23 cellular contexts compared by ENCODE assay signal in the genomic region with DNA sequence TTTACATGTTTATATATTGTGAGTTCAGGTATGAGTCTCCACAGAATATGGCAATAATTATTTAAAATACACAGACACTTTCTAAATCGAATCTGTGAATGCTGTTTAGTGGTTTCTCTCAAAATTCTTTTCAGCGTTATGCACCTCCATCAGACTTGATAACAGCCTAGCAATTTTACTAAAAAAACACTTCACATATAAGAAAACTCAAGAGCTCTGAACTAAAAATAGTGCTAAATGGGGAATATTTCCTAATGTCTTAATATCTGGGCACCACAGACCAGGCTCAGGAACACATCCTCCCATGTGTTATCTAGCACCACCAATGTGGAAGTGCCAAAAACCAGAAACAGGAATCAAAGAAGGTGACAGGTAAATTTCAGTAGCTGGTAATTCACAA. TPM values are rescaled to one million over a fixed set of nuclear protein-coding genes. Genes with fewer than 3 reads are reported as not detected.
DNase-seq lines count a peak whose midpoint lies in the region; ATAC-seq and TF ChIP-seq lines count a peak whose summit lies in the region.
"Had no signal": no experiment of that assay in that cellular context is flagged by ENCODE, and none has a peak within 500 bp of the region (broad histone marks: within the 10 kb centered on the region; RNA-seq: fewer than 3 reads in every experiment).

No MANE protein-coding gene starts in this region.

- in situ Hi-C loops in mammary epithelial cell (cut with MboI; ENCODE audit: low sequenced_read_pairs in 2 of 2), result no loop called here

- peak overlapping the region; percentile 98 for H3K27ac ChIP-seq in mammary epithelial cell (ENCODE audit: insufficient read depth, low read depth, low read length)
- no peak overlapping the region for H3K27ac ChIP-seq in tibial artery
- H3K27ac ChIP-seq: cardiac muscle cell had no signal

- dilution Hi-C loops in mammary epithelial cell (cut with HindIII; ENCODE audit: low sequenced_read_pairs), result no loop called here

- peaks cover 49% of the 10 kb centered on the region for H3K79me2 ChIP-seq in mammary epithelial cell (ENCODE audit: insufficient read depth, low read length)

- no TSS peak for BruUV-seq in mammary epithelial cell (replicated peaks; lab: Mats Ljungman, UMichigan)

- H3K4me3 ChIP-seq in mammary epithelial cell (replicated peaks in 1 of 3; ENCODE audit: insufficient read depth in 1 of 3, low read depth in 2 of 3, low read length in 3 of 3) (peak overlapping the region in 1 of 3 experiments; percentile 27), tibial artery (no peak overlapping the region)
- H3K4me3 ChIP-seq: cardiac muscle cell, gastroesophageal sphincter, sigmoid colon had no signal

- no peaks in the 10 kb centered on the region for H3K27me3 ChIP-seq in mammary epithelial cell (ENCODE audit: insufficient read depth, low read length)
- H3K27me3 ChIP-seq in tibial artery, result no peaks in the 10 kb centered on the region
- H3K27me3 ChIP-seq: cardiac muscle cell, gastroesophageal sphincter, sigmoid colon had no signal

- H3K9me3 ChIP-seq in mammary epithelial cell (replicated peaks; ENCODE audit: insufficient read depth, low read length) (no peaks in the 10 kb centered on the region), tibial artery (peaks cover 0 to 3% (median 0%) of the 10 kb centered on the region in 3 donors)
- H3K9me3 ChIP-seq: gastroesophageal sphincter, sigmoid colon had no signal

- H2AFZ ChIP-seq in mammary epithelial cell (ENCODE audit: low read depth, low read length), result no peak overlapping the region

- CTCF ChIA-PET in mammary epithelial cell (lab: Charles Lee; ENCODE audit: low non-redundant PET), result no interaction called here

- H3K36me3 ChIP-seq in mammary epithelial cell (ENCODE audit: insufficient read depth, low read length), result no peaks in the 10 kb centered on the region
- no peaks in the 10 kb centered on the region for H3K36me3 ChIP-seq in tibial artery
- H3K36me3 ChIP-seq: cardiac muscle cell, gastroesophageal sphincter, sigmoid colon had no signal

- peak overlapping the region; percentile 79 for H3K4me2 ChIP-seq in mammary epithelial cell (ENCODE audit: insufficient read depth, low read depth, low read length)

- H3K9ac ChIP-seq in mammary epithelial cell (ENCODE audit: insufficient read depth, low read length), result peak overlapping the region; percentile 13

- H3K4me1 ChIP-seq in mammary epithelial cell (ENCODE audit: insufficient read depth, low read length) (peaks cover 45% of the 10 kb centered on the region), tibial artery (peaks cover 0 to 17% (median 3%) of the 10 kb centered on the region in 4 donors)

- ATAC-seq in GM21423 (IDR thresholded peaks at IDR 0.05; ENCODE audit: unreplicated experiment) (no peak), GM18861 (IDR thresholded peaks at IDR 0.05; ENCODE audit: unreplicated experiment) (no peak)
- ATAC-seq: activated naive CD8-positive, alpha-beta T cell treated with anti-CD3 and anti-CD28 coated beads, Interleukin-2, amount 50 U/mL, for 24 hours; gastroesophageal sphincter; natural killer cell treated with Interleukin-12 subunit alpha and Interleukin-12 subunit beta and Interleukin-15 and Interleukin-18, amount 100 ng/mL, for 72 hours had no signal

- peak; percentile 6 for DNase-seq in ELR (ENCODE audit: low read depth)
- DNase-seq in NCI-H526 treated with DMSO at 0.1 percent for 48 hours (lab: John Stamatoyannopoulos, UW), result peak; percentile 53
- no peak for DNase-seq in mammary epithelial cell
- peak; percentile 1 for DNase-seq in myocyte (ENCODE audit: low read depth)
- no peak for DNase-seq in COLO668 (lab: John Stamatoyannopoulos, UW; ENCODE audit: unreplicated experiment)
- DNase-seq in tibial artery, result no peak
- DNase-seq: activated CD4-positive, alpha-beta T cell treated with anti-CD3 and anti-CD28 coated beads, Interleukin-2, amount 50 U/mL, for 4 hours; activated effector memory CD4-positive, alpha-beta T cell treated with Interleukin-2 at 50 U/mL for 16 hours; activated naive CD8-positive, alpha-beta T cell treated with anti-CD3 and anti-CD28 coated beads, Interleukin-2, amount 50 U/mL, for 24 hours; CD4-positive, CD25-positive, alpha-beta regulatory T cell; DMS153; kidney glomerular epithelial cell; NCI-H1092; NCI-H2081; posterior cingulate gyrus; Right ventricle myocardium superior; sigmoid colon; stimulated activated naive CD4-positive, alpha-beta T cell treated with Interleukin-2 at 50 U/mL for 16 hours had no signal

- TF ChIP-seq CTCF in mammary epithelial cell (conservative IDR thresholded peaks at IDR 0.05 in 1 of 2, IDR thresholded peaks at IDR 0.05 in 1 of 2; ENCODE audit: extremely low read depth in 1 of 2, insufficient read depth in 1 of 2, low read depth in 1 of 2, low read length in 2 of 2) (no peak), tibial artery (IDR thresholded peaks at IDR 0.05) (no peak)

- intact Hi-C loops in mammary epithelial cell (cut with micrococcal nuclease), result loop anchor here (10.0 kb wide), 1 partner anchor 131 kb away; no protein-coding TSS in a partner anchor
- intact Hi-C loops in tibial artery (cut with DNase I; ENCODE audit: low total_unique reads), result no loop called here

- WGBS in mammary epithelial cell (ENCODE audit: low coverage, missing lambda C conversion rate), result 88% methylated on average over 2 of the region's 2 CpGs

- H4K20me1 ChIP-seq in mammary epithelial cell (ENCODE audit: insufficient read depth, low read length), result no peaks in the 10 kb centered on the region

RNA-seq across cellular contexts. Expression of a gene that starts 47.9 kb away (rescaled TPM):
- 10 to 100 TPM; 22.4 to 29.5 TPM for total RNA-seq in mammary epithelial cell
- 10.8 TPM for polyA plus RNA-seq in mammary epithelial cell
- 53.6 TPM for polyA minus RNA-seq in mammary epithelial cell
- 10.2 and 10.4 TPM in 2 replicates for total RNA-seq in myocyte
- 6.7 TPM for polyA plus RNA-seq in myocyte (2012)

Comparison
In these comparisons a context has a peak if more than half of its experiments do, and no peak if none do; other contexts are left out.
1. DNase-seq: peak in ELR (single experiment), NCI-H526 treated with DMSO at 0.1 percent for 48 hours (single experiment) and myocyte (single experiment); none in mammary epithelial cell (single experiment), COLO668 (single experiment) and tibial artery (0 of 2).